8 cellular contexts compared by ENCODE assay signal in genomic region chr12:112938751-112939150, GRCh38. TPM values are rescaled to one million over a fixed set of nuclear protein-coding genes. Genes with fewer than 3 reads are reported as not detected.
DNase-seq lines count a peak whose midpoint lies in the region; ATAC-seq and TF ChIP-seq lines count a peak whose summit lies in the region.

No MANE protein-coding gene starts in this region.

- H3K4me3 Mint-ChIP-seq in CD14-positive monocyte: peak overlapping the region; percentile 90 to 94
- H3K4me3 Mint-ChIP-seq in natural killer cell treated with Interleukin-12 subunit alpha and Interleukin-12 subunit beta and Interleukin-15 and Interleukin-18, amount 100 ng/mL, for 72 hours: peak overlapping the region; percentile 83

- ATAC-seq in natural killer cell treated with Interleukin-12 subunit alpha and Interleukin-12 subunit beta and Interleukin-15 and Interleukin-18, amount 100 ng/mL, for 72 hours: no peak
- ATAC-seq in HG02840 (IDR thresholded peaks at IDR 0.05; ENCODE audit: low FRiP score, unreplicated experiment): no peak
- ATAC-seq in GM18909 (IDR thresholded peaks at IDR 0.05; ENCODE audit: poor library complexity, unreplicated experiment): no peak

- no peaks in the 10 kb centered on the region for H3K27me3 Mint-ChIP-seq in CD14-positive monocyte (ENCODE audit: low read depth in 3 of 3)
- no peaks in the 10 kb centered on the region for H3K27me3 Mint-ChIP-seq in natural killer cell treated with Interleukin-12 subunit alpha and Interleukin-12 subunit beta and Interleukin-15 and Interleukin-18, amount 100 ng/mL, for 72 hours

- no peak for DNase-seq in CD14-positive monocyte (ENCODE audit: low spot score)
- no peak for DNase-seq in NB4 (ENCODE audit: low read depth)
- DNase-seq in dermis blood vessel endothelial cell: peak; percentile 20
- DNase-seq in natural killer cell treated with Interleukin-12 subunit alpha and Interleukin-12 subunit beta and Interleukin-15 and Interleukin-18, amount 100 ng/mL, for 72 hours (ENCODE audit: low spot score): no peak
- no peak for DNase-seq in mesenteric fat pad (ENCODE audit: low spot score)
- no peak for DNase-seq in NK-92 (lab: John Stamatoyannopoulos, UW; ENCODE audit: unreplicated experiment)

- H3K36me3 Mint-ChIP-seq in CD14-positive monocyte: peaks cover 14 to 20% of the 10 kb centered on the region in 2 donors
- no peaks in the 10 kb centered on the region for H3K36me3 Mint-ChIP-seq in natural killer cell treated with Interleukin-12 subunit alpha and Interleukin-12 subunit beta and Interleukin-15 and Interleukin-18, amount 100 ng/mL, for 72 hours

- peaks cover 25% of the 10 kb centered on the region for H3K4me1 Mint-ChIP-seq in CD14-positive monocyte
- peaks cover 26 to 31% of the 10 kb centered on the region in 2 donors for H3K4me1 Mint-ChIP-seq in natural killer cell treated with Interleukin-12 subunit alpha and Interleukin-12 subunit beta and Interleukin-15 and Interleukin-18, amount 100 ng/mL, for 72 hours (ENCODE audit: low read depth in 2 of 2)

- intact Hi-C loops in CD14-positive monocyte (cut with micrococcal nuclease): no loop called here

- H3K27ac Mint-ChIP-seq in CD14-positive monocyte: peak overlapping the region; percentile 71 to 87 (median 83)
- peak overlapping the region; percentile 70 to 83 for H3K27ac Mint-ChIP-seq in natural killer cell treated with Interleukin-12 subunit alpha and Interleukin-12 subunit beta and Interleukin-15 and Interleukin-18, amount 100 ng/mL, for 72 hours

- TF ChIP-seq POLR2A in NB4 (IDR thresholded peaks at IDR 0.05; ENCODE audit: extremely low read depth, insufficient read length): no peak

- TF ChIP-seq CTCF in CD14-positive monocyte (IDR thresholded peaks at IDR 0.05) (no peak), NB4 (IDR thresholded peaks at IDR 0.05; ENCODE audit: low read depth, low read length) (no peak)

- H3K9me3 Mint-ChIP-seq in CD14-positive monocyte: peaks cover 0 to 2% (median 0%) of the 10 kb centered on the region in 7 donors
- no peaks in the 10 kb centered on the region for H3K9me3 Mint-ChIP-seq in natural killer cell treated with Interleukin-12 subunit alpha and Interleukin-12 subunit beta and Interleukin-15 and Interleukin-18, amount 100 ng/mL, for 72 hours

- peak overlapping the region; percentile 58 for H3K4me3 ChIP-seq in NB4 (ENCODE audit: low read depth, low read length)

RNA-seq across cellular contexts. Expression of gene OAS3, which starts 0.5 kb away (rescaled TPM):
- polyA plus RNA-seq in CD14-positive monocyte: 10 to 100 TPM; 22.0 to 41.9 TPM
- total RNA-seq in dermis blood vessel endothelial cell: 9.4 and 27.3 TPM in 2 replicates
- 10 to 100 TPM; 20.1 to 22.5 TPM for total RNA-seq in natural killer cell treated with Interleukin-12 subunit alpha and Interleukin-12 subunit beta and Interleukin-15 and Interleukin-18, amount 100 ng/mL, for 72 hours
- 34.7 TPM for total RNA-seq in mesenteric fat pad

RNA-seq across cellular contexts. Expression of gene OAS1, which starts 32.0 kb away (rescaled TPM):
- polyA plus RNA-seq in CD14-positive monocyte: 100 to 1,000 TPM; 237 TPM
- 13.6 and 30.7 TPM in 2 replicates for total RNA-seq in dermis blood vessel endothelial cell
- 1 to 10 TPM; 2.8 to 4.7 TPM for total RNA-seq in natural killer cell treated with Interleukin-12 subunit alpha and Interleukin-12 subunit beta and Interleukin-15 and Interleukin-18, amount 100 ng/mL, for 72 hours
- 53.4 TPM for total RNA-seq in mesenteric fat pad

RNA-seq across cellular contexts. Expression of gene OAS2, which starts 39.6 kb away (rescaled TPM):
- 10 to 100 TPM; 40.1 to 55.9 TPM for polyA plus RNA-seq in CD14-positive monocyte
- 7.5 and 8.4 TPM in 2 replicates for total RNA-seq in dermis blood vessel endothelial cell
- total RNA-seq in natural killer cell treated with Interleukin-12 subunit alpha and Interleukin-12 subunit beta and Interleukin-15 and Interleukin-18, amount 100 ng/mL, for 72 hours: 10 to 100 TPM; 59.2 to 69.7 TPM
- total RNA-seq in mesenteric fat pad: 36.6 TPM
